Comparison of ENCODE assay signal across 12 cellular contexts in the genomic region with DNA sequence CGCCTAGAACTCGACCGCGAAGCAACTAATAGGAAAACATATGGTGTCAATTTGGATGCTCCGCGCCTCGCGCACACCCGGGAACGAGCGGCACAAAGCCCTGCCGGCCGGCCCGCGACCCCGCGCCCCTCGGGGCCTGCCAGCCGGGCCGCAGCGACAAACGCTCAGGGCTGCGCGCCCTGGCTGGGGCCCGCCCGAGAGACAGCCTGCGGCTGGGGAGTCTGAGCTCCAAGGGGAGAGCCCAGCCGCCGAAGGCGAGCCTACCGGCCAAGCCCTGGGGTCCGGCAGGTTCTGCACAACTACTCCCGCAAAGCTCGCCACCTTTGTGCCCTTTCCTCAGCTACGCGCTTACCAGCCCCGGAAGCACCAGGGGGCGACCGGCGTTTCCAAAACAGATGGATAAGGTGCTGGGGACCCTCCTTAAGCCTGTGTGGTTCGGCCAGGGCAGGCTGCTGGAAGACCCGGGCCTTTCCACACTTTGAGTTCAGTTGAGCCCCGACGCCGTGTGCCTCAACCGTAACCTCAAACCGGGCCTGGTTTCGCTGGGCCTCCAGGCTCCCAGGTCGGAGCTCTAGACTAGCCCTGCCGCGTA. TPM values are rescaled to one million over a fixed set of nuclear protein-coding genes. Genes with fewer than 3 reads are reported as not detected.
DNase-seq lines count a peak whose midpoint lies in the region; ATAC-seq, FAIRE-seq and TF ChIP-seq lines count a peak whose summit lies in the region.
"Had no signal": no experiment of that assay in that cellular context is flagged by ENCODE, and none has a peak within 500 bp of the region (broad histone marks: within the 10 kb centered on the region; RNA-seq: fewer than 3 reads in every experiment).

No MANE protein-coding gene starts in this region.

- no peak overlapping the region for H2AFZ ChIP-seq in astrocyte (ENCODE audit: low read depth, low read length)

- peaks cover 98% of the 10 kb centered on the region for H3K79me2 ChIP-seq in astrocyte (ENCODE audit: insufficient read depth, low read length)

- BruUV-seq in A673 (replicated peaks; lab: Mats Ljungman, UMichigan), result no TSS peak

- H4K20me1 ChIP-seq in astrocyte (ENCODE audit: insufficient read depth, low read length), result peaks cover 24% of the 10 kb centered on the region

- ATAC-seq in GM18907 (IDR thresholded peaks at IDR 0.05; ENCODE audit: unreplicated experiment), result peak; percentile 16
- ATAC-seq in GM21367 (IDR thresholded peaks at IDR 0.05; ENCODE audit: unreplicated experiment), result no peak
- ATAC-seq in GM19452 (IDR thresholded peaks at IDR 0.05; ENCODE audit: unreplicated experiment), result no peak

- CTCF ChIA-PET in A673 (lab: Charles Lee), result no interaction called here

- H3K4me2 ChIP-seq in astrocyte (ENCODE audit: low read length), result peak overlapping the region; percentile 99

- peaks cover 66% of the 10 kb centered on the region for H3K27me3 ChIP-seq in astrocyte (ENCODE audit: insufficient read depth, low read length)
- H3K27me3 ChIP-seq in A673 (replicated peaks; ENCODE audit: insufficient read depth, low read depth, low read length, poor library complexity), result peaks cover 99% of the 10 kb centered on the region

- H3K4me3 ChIP-seq in AG10803 (ENCODE audit: low read length), result peak overlapping the region; percentile 17; the same call in 1 of the 2 replicates
- H3K4me3 ChIP-seq in astrocyte (ENCODE audit: insufficient read depth, low read depth, low read length), result peak overlapping the region; percentile 47
- no peak overlapping the region for H3K4me3 ChIP-seq in A673 (ENCODE audit: low read depth, low read length, poor library complexity, severe bottlenecking)

- intact Hi-C loops in A673 (cut with micrococcal nuclease; ENCODE audit: unreplicated experiment), result no loop called here

- H3K9me3 ChIP-seq in astrocyte (ENCODE audit: insufficient read depth, low read depth, low read length) (no peaks in the 10 kb centered on the region), A673 (ENCODE audit: low read depth, low read length, poor library complexity, severe bottlenecking) (no peaks in the 10 kb centered on the region)
- H3K9me3 ChIP-seq: tibial nerve had no signal

- FAIRE-seq in astrocyte (lab: Jason Lieb, UNC), result no peak
- FAIRE-seq: frontal cortex had no signal

- no peak overlapping the region for H3K4me3 Mint-ChIP-seq in astrocyte (ENCODE audit: unreplicated experiment)

- H3K36me3 Mint-ChIP-seq in astrocyte (ENCODE audit: low read depth, unreplicated experiment), result peaks cover 15% of the 10 kb centered on the region

- peaks cover 86% of the 10 kb centered on the region for H3K27me3 Mint-ChIP-seq in astrocyte (ENCODE audit: low read depth, unreplicated experiment)

- TF ChIP-seq CTCF in AG10803 (conservative IDR thresholded peaks at IDR 0.05; ENCODE audit: low read length) (no peak), astrocyte (IDR thresholded peaks at IDR 0.05; ENCODE audit: insufficient read depth, low read depth, low read length) (no peak), A673 (conservative IDR thresholded peaks at IDR 0.05; ENCODE audit: low read depth, low read length) (no peak)

- DNase-seq in AG10803 (ENCODE audit: low read depth), result no peak
- DNase-seq in astrocyte (ENCODE audit: low read depth), result peak; percentile 45
- peak; percentile 54 for DNase-seq in left kidney (ENCODE audit: low read depth, low spot score)
- DNase-seq in NCI-H446 (lab: John Stamatoyannopoulos, UW), result no peak
- no peak for DNase-seq in A673 (ENCODE audit: low spot score)
- DNase-seq: NCI-H1436 treated with DMSO at 0.1 percent for 48 hours had no signal

- peak overlapping the region; percentile 50 for H3K27ac ChIP-seq in astrocyte (ENCODE audit: low read depth, low read length)
- H3K27ac ChIP-seq in A673 (ENCODE audit: low read depth, low read length, poor library complexity, severe bottlenecking), result no peak overlapping the region
- H3K27ac ChIP-seq: tibial nerve, VCaP had no signal

- H3K9ac ChIP-seq in astrocyte (ENCODE audit: low read length), result peak overlapping the region; percentile 92

- POLR2A ChIA-PET in A673 (lab: Charles Lee; ENCODE audit: low non-redundant PET), result interaction anchor here (0.7 kb wide), 1 partner anchor 162 kb away, joined by 3 read pairs; no protein-coding TSS in a partner anchor

- H3K9me3 Mint-ChIP-seq in astrocyte (ENCODE audit: unreplicated experiment), result peaks cover 47% of the 10 kb centered on the region

- peaks cover 2% of the 10 kb centered on the region for H3K36me3 ChIP-seq in astrocyte (ENCODE audit: insufficient read depth, low read length)
- peaks cover 8% of the 10 kb centered on the region for H3K36me3 ChIP-seq in A673 (ENCODE audit: insufficient read depth, low read length, poor library complexity, severe bottlenecking)
- H3K36me3 ChIP-seq: tibial nerve had no signal

- no peaks in the 10 kb centered on the region for H3K4me1 Mint-ChIP-seq in astrocyte (ENCODE audit: low read depth, unreplicated experiment)

- H3K27ac Mint-ChIP-seq in astrocyte (ENCODE audit: unreplicated experiment), result peak overlapping the region; percentile 93

- peaks cover 25% of the 10 kb centered on the region for H3K4me1 ChIP-seq in astrocyte (ENCODE audit: insufficient read depth, low read length)
- peaks cover 16% of the 10 kb centered on the region for H3K4me1 ChIP-seq in A673 (ENCODE audit: insufficient read depth, low read length, poor library complexity, severe bottlenecking)

RNA-seq across cellular contexts. Expression of a gene that starts 6.0 kb away (rescaled TPM):
- total RNA-seq in astrocyte (3.9 and 12.2 TPM in 2 replicates), A673 (2021) (22.4 and 33.9 TPM in 2 replicates)
- total RNA-seq: tibial nerve had no signal

Comparison
In these comparisons a context has a peak if more than half of its experiments do, and no peak if none do; other contexts are left out.
1. DNase-seq: peak in astrocyte (single experiment) and left kidney (single experiment); none in AG10803 (single experiment), NCI-H446 (0 of 2) and A673 (single experiment).